In the genomic region with DNA sequence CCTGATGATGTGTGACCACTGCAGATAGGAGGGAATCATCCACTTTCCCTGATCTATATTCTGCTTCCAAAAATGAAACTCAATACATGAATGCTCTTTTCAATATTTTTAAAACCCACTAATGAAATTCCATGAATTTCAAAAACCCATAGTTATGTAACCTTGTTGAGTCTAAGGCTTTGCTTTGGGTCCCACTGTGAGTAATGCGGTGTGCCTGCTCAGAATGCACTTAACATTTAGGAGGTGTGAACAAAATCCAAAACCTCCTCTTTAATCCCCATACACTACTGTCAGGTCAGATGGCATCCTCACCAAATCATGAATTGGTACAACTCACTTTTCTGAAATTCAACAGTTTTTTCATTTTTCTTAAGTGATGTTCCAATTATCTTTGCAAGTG, we compare ENCODE assay signal across 26 cellular contexts. TPM values are rescaled to one million over a fixed set of nuclear protein-coding genes. Genes with fewer than 3 reads are reported as not detected.
DNase-seq lines count a peak whose midpoint lies in the region; ATAC-seq and TF ChIP-seq lines count a peak whose summit lies in the region.
"Had no signal": no experiment of that assay in that cellular context is flagged by ENCODE, and none has a peak within 500 bp of the region (broad histone marks: within the 10 kb centered on the region; RNA-seq: fewer than 3 reads in every experiment).

No MANE protein-coding gene starts in this region.

- no peaks in the 10 kb centered on the region for H3K9me3 ChIP-seq in psoas muscle
- H3K9me3 ChIP-seq: BE2C, HAP-1, MG63, SJCRH30 had no signal

- WGBS in psoas muscle, 3 donors, result 100% methylated on average over 1 of the region's 1 CpG

- H3K27me3 Mint-ChIP-seq in activated T-helper 2 cell treated with anti-CD3 and anti-CD28 coated beads, Interferon-gamma antibody, Interleukin-2, Interleukin-4, amounts not matched to agents 10 μg/mL and 5 μg/mL and 100 μg/mL, durations not matched to agents 14 hours and 24 hours and 36 hours (ENCODE audit: low read depth), result no peaks in the 10 kb centered on the region
- H3K27me3 Mint-ChIP-seq in memory B cell, result no peaks in the 10 kb centered on the region

- H3K27ac ChIP-seq in psoas muscle, result no peak overlapping the region
- H3K27ac ChIP-seq: PC-9, SJCRH30 had no signal

- no peaks in the 10 kb centered on the region for H3K9me3 Mint-ChIP-seq in activated T-helper 2 cell treated with anti-CD3 and anti-CD28 coated beads, Interferon-gamma antibody, Interleukin-2, Interleukin-4, amounts not matched to agents 10 μg/mL and 5 μg/mL and 100 μg/mL, durations not matched to agents 14 hours and 24 hours and 36 hours
- H3K9me3 Mint-ChIP-seq in memory B cell, result no peaks in the 10 kb centered on the region
- H3K9me3 Mint-ChIP-seq: CD14-positive monocyte, HFFc6 had no signal

- no peak for TF ChIP-seq CTCF in psoas muscle (IDR thresholded peaks at IDR 0.05)

- DNase-seq in GM03348 (ENCODE audit: low spot score), result peak; percentile 43
- no peak for DNase-seq in activated T-helper 2 cell treated with anti-CD3 and anti-CD28 coated beads, Interferon-gamma antibody, Interleukin-2, Interleukin-4, amounts not matched to agents 10 μg/mL and 5 μg/mL and 100 μg/mL, durations not matched to agents 14 hours and 24 hours and 36 hours (ENCODE audit: low spot score)
- no peak for DNase-seq in memory B cell (ENCODE audit: low spot score in 2 of 2)
- no peak for DNase-seq in CD1c-positive myeloid dendritic cell (ENCODE audit: extremely low spot score)
- no peak for DNase-seq in NCI-H524 (lab: John Stamatoyannopoulos, UW)
- no peak for DNase-seq in psoas muscle
- DNase-seq: BE2C; Calu3; DMS79 treated with DMSO at 0.1 percent for 48 hours; GOT3; HFFc6; IMR-90; KG1; MG63; NCI-H1105 treated with DMSO at 0.1 percent for 48 hours; NCI-H146; NCI-H1930; NCI-H446; NCI-H82; NK-92 treated with Interleukin-12 subunit alpha and Interleukin-12 subunit beta, amount 100 ng/mL, for 24 hours; PC-9; SJCRH30 had no signal

- H3K4me1 Mint-ChIP-seq in activated T-helper 2 cell treated with anti-CD3 and anti-CD28 coated beads, Interferon-gamma antibody, Interleukin-2, Interleukin-4, amounts not matched to agents 10 μg/mL and 5 μg/mL and 100 μg/mL, durations not matched to agents 14 hours and 24 hours and 36 hours (ENCODE audit: low read depth), result no peaks in the 10 kb centered on the region
- H3K4me1 Mint-ChIP-seq in memory B cell, result no peaks in the 10 kb centered on the region

- peak overlapping the region; percentile 9 for H3K27ac Mint-ChIP-seq in activated T-helper 2 cell treated with anti-CD3 and anti-CD28 coated beads, Interferon-gamma antibody, Interleukin-2, Interleukin-4, amounts not matched to agents 10 μg/mL and 5 μg/mL and 100 μg/mL, durations not matched to agents 14 hours and 24 hours and 36 hours
- peak overlapping the region; percentile 21 for H3K27ac Mint-ChIP-seq in memory B cell
- H3K27ac Mint-ChIP-seq: HFFc6 had no signal

- intact Hi-C loops in activated T-helper 2 cell treated with anti-CD3 and anti-CD28 coated beads, Interferon-gamma antibody, Interleukin-2, Interleukin-4, amounts not matched to agents 10 μg/mL and 5 μg/mL and 100 μg/mL, durations not matched to agents 14 hours and 24 hours and 36 hours (cut with micrococcal nuclease), result no loop called here
- intact Hi-C loops in psoas muscle (cut with DNase I), result no loop called here

- H3K4me1 ChIP-seq in psoas muscle, result no peaks in the 10 kb centered on the region
- H3K4me1 ChIP-seq: BE2C, SJCRH30 had no signal

- H3K27me3 ChIP-seq in psoas muscle (ENCODE audit: insufficient read depth in 3 of 3, low read length in 2 of 3), result no peaks in the 10 kb centered on the region
- H3K27me3 ChIP-seq: BE2C, MG63, SJCRH30 had no signal

- peaks cover 46% of the 10 kb centered on the region for H3K36me3 Mint-ChIP-seq in activated T-helper 2 cell treated with anti-CD3 and anti-CD28 coated beads, Interferon-gamma antibody, Interleukin-2, Interleukin-4, amounts not matched to agents 10 μg/mL and 5 μg/mL and 100 μg/mL, durations not matched to agents 14 hours and 24 hours and 36 hours (ENCODE audit: low read depth)
- peaks cover 32% of the 10 kb centered on the region for H3K36me3 Mint-ChIP-seq in memory B cell

- ATAC-seq in memory B cell (ENCODE audit: low read depth), result no peak
- no peak for ATAC-seq in psoas muscle
- ATAC-seq in HG03469 (IDR thresholded peaks at IDR 0.05; ENCODE audit: unreplicated experiment), result no peak
- ATAC-seq: Right ventricle myocardium inferior had no signal

- no peak overlapping the region for H3K4me3 ChIP-seq in psoas muscle
- H3K4me3 ChIP-seq: HAP-1, MG63, PC-9, SJCRH30 had no signal

- peaks cover 10 to 57% of the 10 kb centered on the region in 2 donors for H3K36me3 ChIP-seq in psoas muscle (ENCODE audit: insufficient read depth in 1 of 2, low read depth in 1 of 2)
- H3K36me3 ChIP-seq: BE2C, HAP-1 had no signal

- no peak overlapping the region for H3K4me3 Mint-ChIP-seq in activated T-helper 2 cell treated with anti-CD3 and anti-CD28 coated beads, Interferon-gamma antibody, Interleukin-2, Interleukin-4, amounts not matched to agents 10 μg/mL and 5 μg/mL and 100 μg/mL, durations not matched to agents 14 hours and 24 hours and 36 hours (ENCODE audit: low read depth)
- H3K4me3 Mint-ChIP-seq in memory B cell, result no peak overlapping the region
- H3K4me3 Mint-ChIP-seq: CD14-positive monocyte, HFFc6 had no signal

RNA-seq across cellular contexts. Expression of gene CCDC93, which starts 50.4 kb away (rescaled TPM):
- total RNA-seq in activated T-helper 2 cell treated with anti-CD3 and anti-CD28 coated beads, Interferon-gamma antibody, Interleukin-2, Interleukin-4, amounts not matched to agents 10 μg/mL and 5 μg/mL and 100 μg/mL, durations not matched to agents 14 hours and 24 hours and 36 hours, result 33.8 and 37.0 TPM in 2 replicates
- total RNA-seq in psoas muscle, result 10 to 100 TPM in 3 of 4 donors, 1 to 10 TPM in 1; 9.9 to 15.5 (median 14.5) TPM
- 10 to 100 TPM in 1 of 3 donors, 1 to 10 TPM in 2; 6.7 to 12.4 (median 9.7) TPM for polyA plus RNA-seq in psoas muscle
